In genomic region chr9:36461341-36461740, GRCh38 we compare ENCODE assay signal across 8 cellular contexts.
DNase-seq lines count a peak whose midpoint lies in the region; ATAC-seq and TF ChIP-seq lines count a peak whose summit lies in the region.

No MANE protein-coding gene starts in this region.

- H3K4me1 Mint-ChIP-seq in brain: peaks cover 35% of the 10 kb centered on the region

- ATAC-seq in body of pancreas: no peak

- CTCF ChIA-PET in AG04450 (lab: Charles Lee): interaction anchor here (0.6 to 7.6 kb wide), 4 partner anchors 11 to 94 kb away, joined by 5 to 54 read pairs (median 8); no protein-coding TSS in a partner anchor

- H3K27me3 ChIP-seq in AG04450 (ENCODE audit: control insufficient read depth, insufficient read depth, low read length) (no peaks in the 10 kb centered on the region), body of pancreas (no peaks in the 10 kb centered on the region)

- DNase-seq in AG04450 (ENCODE audit: low read depth, low spot score) (peak; percentile 6), EH (ENCODE audit: low read depth) (peak; percentile 48), left kidney (ENCODE audit: low read depth, low spot score) (peak; percentile 18), body of pancreas (no peak), Kasumi-1 (lab: John Stamatoyannopoulos, UW) (no peak), erythroblast (lab: John Stamatoyannopoulos, UW) (no peak), NCI-H2029 treated with DMSO at 0.1 percent for 48 hours (lab: John Stamatoyannopoulos, UW) (no peak)

- H3K4me3 ChIP-seq in AG04450 (ENCODE audit: low read depth, low read length): no peak overlapping the region
- no peak overlapping the region for H3K4me3 ChIP-seq in body of pancreas

- intact Hi-C loops in body of pancreas (cut with DNase I): no loop called here

- H3K9me3 ChIP-seq in AG04450 (ENCODE audit: control insufficient read depth, insufficient read depth, low read length): no peaks in the 10 kb centered on the region
- no peaks in the 10 kb centered on the region for H3K9me3 ChIP-seq in body of pancreas

- POLR2A ChIA-PET in AG04450 (lab: Yijun Ruan, JAX): no interaction called here

- peak overlapping the region in 2 of 5 experiments; percentile 4 to 7 for H3K4me3 Mint-ChIP-seq in brain

- no peaks in the 10 kb centered on the region for H3K36me3 ChIP-seq in body of pancreas (replicated peaks in 1 of 2; ENCODE audit: insufficient read depth in 1 of 2, low read depth in 2 of 2)

- H3K4me1 ChIP-seq in body of pancreas: peaks cover 18% of the 10 kb centered on the region

- no peak for TF ChIP-seq POLR2A in body of pancreas (IDR thresholded peaks at IDR 0.05)
- no peak for TF ChIP-seq POLR2A in erythroblast (IDR thresholded peaks at IDR 0.05; ENCODE audit: low read length)

- H3K9me3 Mint-ChIP-seq in brain: no peaks in the 10 kb centered on the region

- no peak overlapping the region for H3K27ac ChIP-seq in AG04450 (ENCODE audit: low read depth, low read length)
- H3K27ac ChIP-seq in body of pancreas: no peak overlapping the region

- peak overlapping the region; percentile 42 to 90 (median 83) for H3K27ac Mint-ChIP-seq in brain

- H3K27me3 Mint-ChIP-seq in brain: no peaks in the 10 kb centered on the region

- TF ChIP-seq CTCF in AG04450 (IDR thresholded peaks at IDR 0.05; ENCODE audit: low read depth, low read length) (no peak), brain (conservative IDR thresholded peaks at IDR 0.05) (no peak), body of pancreas (IDR thresholded peaks at IDR 0.05) (no peak)

- peaks cover 34% of the 10 kb centered on the region for H3K36me3 Mint-ChIP-seq in brain

Comparison
In these comparisons a context has a peak if more than half of its experiments do, and no peak if none do; other contexts are left out.
1. DNase-seq: peak in AG04450 (single experiment), EH (single experiment) and left kidney (single experiment); none in body of pancreas (0 of 4), Kasumi-1 (0 of 2), erythroblast (0 of 2) and NCI-H2029 treated with DMSO at 0.1 percent for 48 hours (single experiment).